ENCODE assay signal across 13 cellular contexts in the genomic region with DNA sequence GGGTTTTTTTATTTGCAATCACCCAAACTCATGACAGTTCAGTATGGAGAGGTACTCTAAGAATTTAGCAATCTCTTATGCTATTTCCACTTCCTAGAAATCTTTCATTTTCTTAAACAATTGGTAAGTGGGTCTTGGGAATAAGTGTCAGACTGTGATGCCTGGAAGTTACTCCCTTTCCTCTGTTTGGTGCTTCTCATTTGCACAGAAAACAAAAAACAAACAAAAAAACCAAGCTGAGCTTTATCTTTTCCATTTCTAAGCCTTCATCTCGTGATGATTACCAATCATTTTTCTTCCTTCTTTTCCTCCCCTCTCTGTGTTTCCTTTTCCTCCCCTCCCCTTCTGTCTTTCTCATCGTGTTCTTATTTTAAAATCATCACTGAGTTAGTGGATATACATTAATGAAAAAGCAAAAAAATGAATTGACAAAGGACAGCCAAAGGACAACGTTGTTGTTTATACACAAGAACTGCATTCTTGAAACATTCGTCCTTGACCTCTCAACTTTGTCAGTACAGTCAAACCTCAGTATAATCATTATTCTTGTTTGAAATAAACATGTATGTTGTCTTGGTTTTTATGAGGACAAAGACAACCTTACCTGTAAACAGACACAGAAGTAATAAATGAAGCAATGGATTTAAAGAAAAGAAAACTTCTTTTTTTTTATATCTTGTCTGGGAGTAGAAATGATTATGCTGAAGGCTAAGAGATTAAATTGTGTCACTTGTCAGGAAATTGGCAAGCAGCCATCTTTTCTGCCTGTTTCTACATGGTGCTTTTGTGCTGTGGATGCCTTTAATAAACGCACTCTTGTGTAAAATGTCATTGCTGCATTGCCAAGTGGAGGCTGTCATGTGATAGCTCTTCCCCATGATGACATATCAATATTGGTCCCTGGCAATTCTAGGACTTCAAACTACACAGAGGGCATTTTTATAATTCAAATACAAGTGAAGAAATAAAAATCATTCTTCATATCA.
DNase-seq lines count a peak whose midpoint lies in the region; ATAC-seq and TF ChIP-seq lines count a peak whose summit lies in the region.
"Had no signal": no experiment of that assay in that cellular context is flagged by ENCODE, and none has a peak within 500 bp of the region (broad histone marks: within the 10 kb centered on the region; RNA-seq: fewer than 3 reads in every experiment).

No MANE protein-coding gene starts in this region.

- no peaks in the 10 kb centered on the region for H3K4me1 ChIP-seq in HAP-1
- H3K4me1 ChIP-seq in neuron (ENCODE audit: insufficient read depth, low read length): no peaks in the 10 kb centered on the region
- H3K4me1 ChIP-seq in gastrocnemius medialis: no peaks in the 10 kb centered on the region

- H3K27ac ChIP-seq in gastrocnemius medialis: no peak overlapping the region

- H3K27ac Mint-ChIP-seq in brain: peak overlapping the region; percentile 16 to 88 (median 63)
- H3K27ac Mint-ChIP-seq: activated T-helper 2 cell treated with anti-CD3 and anti-CD28 coated beads, Interferon-gamma antibody, Interleukin-2, Interleukin-4, amounts not matched to agents 10 μg/mL and 5 μg/mL and 100 μg/mL, durations not matched to agents 14 hours and 24 hours and 36 hours; CD4-positive, CD25-positive, alpha-beta regulatory T cell; nephron progenitor cell had no signal

- H3K9me3 Mint-ChIP-seq in brain: peaks cover 0 to 14% (median 6%) of the 10 kb centered on the region in 5 experiments
- H3K9me3 Mint-ChIP-seq: nephron progenitor cell had no signal

- H3K27me3 ChIP-seq in HAP-1 (ENCODE audit: low read depth) (no peaks in the 10 kb centered on the region), neuron (ENCODE audit: insufficient read depth, low read length) (no peaks in the 10 kb centered on the region), gastrocnemius medialis (no peaks in the 10 kb centered on the region)

- H3K4me3 ChIP-seq in HAP-1 (no peak overlapping the region), neuron (ENCODE audit: low read length) (no peak overlapping the region), gastrocnemius medialis (no peak overlapping the region)

- no peaks in the 10 kb centered on the region for H3K27me3 Mint-ChIP-seq in brain
- H3K27me3 Mint-ChIP-seq: CD4-positive, CD25-positive, alpha-beta regulatory T cell had no signal

- no peak for TF ChIP-seq POLR2A in gastrocnemius medialis (IDR thresholded peaks at IDR 0.05)

- H3K4me1 Mint-ChIP-seq in brain: peaks cover 35% of the 10 kb centered on the region
- H3K4me1 Mint-ChIP-seq: CD4-positive, CD25-positive, alpha-beta regulatory T cell; nephron progenitor cell had no signal

- no peaks in the 10 kb centered on the region for H3K36me3 ChIP-seq in HAP-1 (replicated peaks)
- no peaks in the 10 kb centered on the region for H3K36me3 ChIP-seq in neuron (ENCODE audit: insufficient read depth, low read length)
- H3K36me3 ChIP-seq in gastrocnemius medialis: no peaks in the 10 kb centered on the region

- H3K36me3 Mint-ChIP-seq in brain: peaks cover 6% of the 10 kb centered on the region
- H3K36me3 Mint-ChIP-seq: CD4-positive, CD25-positive, alpha-beta regulatory T cell had no signal

- H3K9me3 ChIP-seq in HAP-1: no peaks in the 10 kb centered on the region
- H3K9me3 ChIP-seq in neuron (ENCODE audit: low read length): no peaks in the 10 kb centered on the region
- no peaks in the 10 kb centered on the region for H3K9me3 ChIP-seq in gastrocnemius medialis

- no peak for ATAC-seq in HG03521 (IDR thresholded peaks at IDR 0.05; ENCODE audit: unreplicated experiment)
- ATAC-seq in gastrocnemius medialis: no peak
- ATAC-seq: esophagus mucosa had no signal

- TF ChIP-seq CTCF in brain (conservative IDR thresholded peaks at IDR 0.05): no peak
- no peak for TF ChIP-seq CTCF in gastrocnemius medialis (IDR thresholded peaks at IDR 0.05 in 4 of 5, conservative IDR thresholded peaks at IDR 0.05 in 1 of 5)

- H3K4me3 Mint-ChIP-seq in brain: peak overlapping the region in 2 of 5 experiments; percentile 33 to 66
- H3K4me3 Mint-ChIP-seq: CD4-positive, CD25-positive, alpha-beta regulatory T cell; nephron progenitor cell had no signal

- intact Hi-C loops in gastrocnemius medialis (cut with DNase I; ENCODE audit: low total_unique reads): no loop called here

- in situ Hi-C loops in HAP-1 (cut with MboI; ENCODE audit: low sequenced_read_pairs): no loop called here
- in situ Hi-C loops in gastrocnemius medialis (cut with MboI; ENCODE audit: low sequenced_read_pairs in 4 of 4): no loop called here

- H2AFZ ChIP-seq in neuron (ENCODE audit: low read depth, low read length): peak overlapping the region; percentile 43

- DNase-seq in HAP-1 (ENCODE audit: low spot score in 2 of 2): peak; percentile 13 to 23
- peak; percentile 92 for DNase-seq in NCI-H345 (lab: John Stamatoyannopoulos, UW)
- no peak for DNase-seq in GM19240 (ENCODE audit: insufficient read length, low spot score)
- DNase-seq in gastrocnemius medialis: no peak
- DNase-seq in UCSD-AML1 (lab: John Stamatoyannopoulos, UW; ENCODE audit: unreplicated experiment): no peak
- DNase-seq: CD4-positive, CD25-positive, alpha-beta regulatory T cell; nephron progenitor cell; stimulated activated CD8-positive, alpha-beta memory T cell treated with anti-CD3 and anti-CD28 coated beads, Interleukin-4, amount 100 ng/mL, for 48 hours had no signal

Comparison
In these comparisons a context has a peak if more than half of its experiments do, and no peak if none do; other contexts are left out.
1. DNase-seq: peak in HAP-1 (2 of 2) and NCI-H345 (single experiment); none in GM19240 (single experiment), gastrocnemius medialis (0 of 2) and UCSD-AML1 (single experiment).